25 cellular contexts compared by ENCODE assay signal in genomic region chr13:52711277-52711676, GRCh38. TPM values are rescaled to one million over a fixed set of nuclear protein-coding genes. Genes with fewer than 3 reads are reported as not detected.
DNase-seq lines count a peak whose midpoint lies in the region; ATAC-seq and TF ChIP-seq lines count a peak whose summit lies in the region.
"Had no signal": no experiment of that assay in that cellular context is flagged by ENCODE, and none has a peak within 500 bp of the region (broad histone marks: within the 10 kb centered on the region; RNA-seq: fewer than 3 reads in every experiment).

No MANE protein-coding gene starts in this region.

- no peaks in the 10 kb centered on the region for H3K27me3 ChIP-seq in DND-41 (ENCODE audit: insufficient read depth, low read length, poor library complexity)
- H3K27me3 ChIP-seq in endodermal cell (ENCODE audit: control insufficient read depth, insufficient read depth, low read length, poor library complexity, severe bottlenecking): no peaks in the 10 kb centered on the region

- no peaks in the 10 kb centered on the region for H3K9me3 ChIP-seq in DND-41 (ENCODE audit: insufficient read depth, low read length, severe bottlenecking)
- H3K9me3 ChIP-seq in endodermal cell (ENCODE audit: control insufficient read depth, low read length): no peaks in the 10 kb centered on the region
- H3K9me3 ChIP-seq: Caco-2 had no signal

- peaks cover 4% of the 10 kb centered on the region for H3K9me3 Mint-ChIP-seq in endodermal cell

- no peak overlapping the region for H3K4me3 Mint-ChIP-seq in endodermal cell
- H3K4me3 Mint-ChIP-seq: CD4-positive, CD25-positive, alpha-beta regulatory T cell had no signal

- H3K27ac Mint-ChIP-seq in endodermal cell: no peak overlapping the region
- H3K27ac Mint-ChIP-seq: CD4-positive, CD25-positive, alpha-beta regulatory T cell had no signal

- H3K36me3 ChIP-seq in DND-41 (ENCODE audit: insufficient read depth, low read length) (no peaks in the 10 kb centered on the region), endodermal cell (ENCODE audit: control insufficient read depth, insufficient read depth, low read length) (no peaks in the 10 kb centered on the region)

- H3K9ac ChIP-seq in DND-41 (ENCODE audit: low read depth, low read length) (no peak overlapping the region), endodermal cell (ENCODE audit: extremely low read depth, low read length, poor library complexity, severe bottlenecking) (no peak overlapping the region)

- H3K36me3 Mint-ChIP-seq in endodermal cell (ENCODE audit: low read depth): no peaks in the 10 kb centered on the region
- H3K36me3 Mint-ChIP-seq: CD4-positive, CD25-positive, alpha-beta regulatory T cell had no signal

- TF ChIP-seq CTCF in DND-41 (IDR thresholded peaks at IDR 0.05; ENCODE audit: borderline replicate concordance, extremely low read depth, low read length, poor library complexity, severe bottlenecking) (no peak), HFF-Myc (IDR thresholded peaks at IDR 0.05; ENCODE audit: low read depth, low read length, missing control alignments) (no peak), endodermal cell (conservative IDR thresholded peaks at IDR 0.05) (peak; percentile 63)

- H3K79me2 ChIP-seq in DND-41 (ENCODE audit: insufficient read depth, low read length): no peaks in the 10 kb centered on the region

- H3K4me1 ChIP-seq in DND-41 (ENCODE audit: insufficient read depth, low read length) (no peaks in the 10 kb centered on the region), endodermal cell (ENCODE audit: control insufficient read depth, insufficient read depth, low read length) (peaks cover 3% of the 10 kb centered on the region)
- H3K4me1 ChIP-seq: Caco-2 had no signal

- H2AFZ ChIP-seq in DND-41 (ENCODE audit: low read depth, low read length): no peak overlapping the region
- H2AFZ ChIP-seq: PC-9 had no signal

- H3K27me3 Mint-ChIP-seq in endodermal cell (ENCODE audit: insufficient read depth): no peaks in the 10 kb centered on the region

- 83% methylated on average over 2 to 3 of the region's 3 CpGs for WGBS in endodermal cell (ENCODE audit: insufficient coverage in 1 of 2, insufficient read length in 1 of 2), 2 experiments

- H3K4me3 ChIP-seq in DND-41 (ENCODE audit: low read depth in 1 of 2, low read length in 2 of 2) (no peak overlapping the region), HFF-Myc (replicated peaks; ENCODE audit: low read depth, low read length) (no peak overlapping the region), endodermal cell (ENCODE audit: low read length) (no peak overlapping the region)
- H3K4me3 ChIP-seq: GM12878, PC-9 had no signal

- ATAC-seq in DND-41 (ENCODE audit: insufficient read depth, low read depth): peak; percentile 9; the same call in 1 of the 3 replicates
- ATAC-seq: GM12878 had no signal

- DNase-seq in DND-41: no peak
- DNase-seq in HFF-Myc (ENCODE audit: extremely low read depth, low read depth): peak; percentile 10
- peak; percentile 79 for DNase-seq in endodermal cell
- DNase-seq in myocyte (ENCODE audit: low read depth): peak; percentile 24
- no peak for DNase-seq in CD1c-positive myeloid dendritic cell (ENCODE audit: extremely low spot score)
- no peak for DNase-seq in SW480 (ENCODE audit: low spot score)
- no peak for DNase-seq in NCI-H1694 (lab: John Stamatoyannopoulos, UW)
- no peak for DNase-seq in NCI-H510A treated with DMSO at 0.1 percent for 48 hours (lab: John Stamatoyannopoulos, UW)
- DNase-seq: AML-193; Caco-2; CD4-positive, CD25-positive, alpha-beta regulatory T cell; DMS53; GOT3; IMR-90; Karpas-422; MM.1S; NCI-H1105; NCI-H187; NCI-H2171; NCI-H774; PC-9 had no signal

- no peak overlapping the region for H3K27ac ChIP-seq in DND-41 (ENCODE audit: low read length)
- H3K27ac ChIP-seq in endodermal cell (ENCODE audit: low read depth, low read length): no peak overlapping the region
- H3K27ac ChIP-seq: PC-9 had no signal

- H4K20me1 ChIP-seq in DND-41 (ENCODE audit: insufficient read depth, low read length): no peaks in the 10 kb centered on the region

- H3K4me2 ChIP-seq in DND-41 (ENCODE audit: insufficient read depth, low read length): no peak overlapping the region
- H3K4me2 ChIP-seq: PC-9 had no signal

- peaks cover 21% of the 10 kb centered on the region for H3K4me1 Mint-ChIP-seq in endodermal cell
- H3K4me1 Mint-ChIP-seq: CD4-positive, CD25-positive, alpha-beta regulatory T cell had no signal

RNA-seq across cellular contexts. Expression of gene CNMD, which starts 28.3 kb away (rescaled TPM):
- total RNA-seq in endodermal cell (1 to 10 TPM; 1.2 to 3.3 TPM), myocyte (not detected in 2 replicates)
- 6.7 TPM for polyA plus RNA-seq in endodermal cell (2013, experiment 1 of 2)
- 4.9 TPM for polyA plus RNA-seq in endodermal cell (2013, experiment 2 of 2)
- polyA plus RNA-seq in myocyte (2012): not detected
- total RNA-seq: Caco-2; CD4-positive, CD25-positive, alpha-beta regulatory T cell; IMR-90; NCI-H460; PC-9; SK-MEL-5; T-helper 1 cell treated with Interleukin-12 subunit alpha and Interleukin-12 subunit beta and Interleukin-4 antibody, amounts not matched to agents 30 ng/mL and 1 ng/mL, for 36 hours had no signal
- polyA plus RNA-seq: IMR-90 had no signal

RNA-seq across cellular contexts. Expression of gene SUGT1, which starts 58.6 kb away (rescaled TPM):
- 10 to 100 TPM; 73.3 to 85.8 TPM for total RNA-seq in endodermal cell
- polyA plus RNA-seq in endodermal cell (2013, experiment 1 of 2): 61.4 TPM
- 56.8 TPM for polyA plus RNA-seq in endodermal cell (2013, experiment 2 of 2)
- 38.1 and 43.7 TPM in 2 replicates for total RNA-seq in myocyte
- polyA plus RNA-seq in myocyte (2012): 31.1 TPM

Comparison
In these comparisons a context has a peak if more than half of its experiments do, and no peak if none do; other contexts are left out.
1. DNase-seq: peak in HFF-Myc (single experiment), endodermal cell (single experiment) and myocyte (single experiment); none in DND-41 (single experiment), CD1c-positive myeloid dendritic cell (single experiment), SW480 (single experiment), NCI-H1694 (single experiment) and NCI-H510A treated with DMSO at 0.1 percent for 48 hours (single experiment).